ENCODE assay signal across 9 cellular contexts in genomic region chr12:120121766-120122293, GRCh38. TPM values are rescaled to one million over a fixed set of nuclear protein-coding genes. Genes with fewer than 3 reads are reported as not detected.
A peak's percentile ranks its signal among the peaks of the same experiment; 100 is the strongest.
DNase-seq lines count a peak whose midpoint lies in the region; ATAC-seq and TF ChIP-seq lines count a peak whose summit lies in the region.
"Had no signal": no experiment of that assay in that cellular context is flagged by ENCODE, and none has a peak within 500 bp of the region (broad histone marks: within the 10 kb centered on the region; RNA-seq: fewer than 3 reads in every experiment).

No MANE protein-coding gene starts in this region.

- no peak overlapping the region for H2BK15ac ChIP-seq in mesenchymal stem cell (ENCODE audit: low read depth, poor library complexity, severe bottlenecking)

- H3K9me3 ChIP-seq in mesenchymal stem cell (ENCODE audit: control insufficient read depth, low read length), result no peaks in the 10 kb centered on the region
- no peaks in the 10 kb centered on the region for H3K9me3 ChIP-seq in lower lobe of right lung
- H3K9me3 ChIP-seq in HAP-1, result no peaks in the 10 kb centered on the region

- H3K27ac Mint-ChIP-seq in IgD-negative memory B cell, result peak overlapping the region; percentile 32 to 67 (median 46)
- H3K27ac Mint-ChIP-seq in chondrocyte (ENCODE audit: unreplicated experiment), result no peak overlapping the region

- H3K27me3 ChIP-seq in mesenchymal stem cell (ENCODE audit: control insufficient read depth in 1 of 2, insufficient read depth in 1 of 2, low read length in 2 of 2), result no peaks in the 10 kb centered on the region
- H3K27me3 ChIP-seq in lower lobe of right lung (ENCODE audit: low read depth), result no peaks in the 10 kb centered on the region
- no peaks in the 10 kb centered on the region for H3K27me3 ChIP-seq in HAP-1 (ENCODE audit: low read depth)

- H2BK120ac ChIP-seq in mesenchymal stem cell (ENCODE audit: low read depth, low read length), result no peak overlapping the region

- no peak overlapping the region for H4K8ac ChIP-seq in mesenchymal stem cell (ENCODE audit: low read length)

- ATAC-seq in GM21825 (IDR thresholded peaks at IDR 0.05; ENCODE audit: unreplicated experiment) (peak; percentile 33), lower lobe of right lung (no peak)

- H3K9me3 Mint-ChIP-seq in IgD-negative memory B cell (no peaks in the 10 kb centered on the region), chondrocyte (ENCODE audit: low read depth) (no peaks in the 10 kb centered on the region)

- peaks cover 5% of the 10 kb centered on the region for H3K4me1 ChIP-seq in mesenchymal stem cell (ENCODE audit: control insufficient read depth, insufficient read depth, low read depth, low read length)
- peaks cover 34% of the 10 kb centered on the region for H3K4me1 ChIP-seq in lower lobe of right lung
- H3K4me1 ChIP-seq in HAP-1, result peaks cover 16% of the 10 kb centered on the region

- H3K79me1 ChIP-seq in mesenchymal stem cell (replicated peaks; ENCODE audit: low read length, poor library complexity, severe bottlenecking), result peaks cover 2% of the 10 kb centered on the region

- H3K4me2 ChIP-seq in mesenchymal stem cell (ENCODE audit: low read length, poor library complexity, severe bottlenecking), result no peak overlapping the region

- H3K4me1 Mint-ChIP-seq in IgD-negative memory B cell (peaks cover 44 to 63% (median 56%) of the 10 kb centered on the region in 3 donors), chondrocyte (ENCODE audit: low read depth) (peaks cover 37% of the 10 kb centered on the region)

- H3K36me3 ChIP-seq in mesenchymal stem cell (ENCODE audit: control insufficient read depth in 1 of 2, insufficient read depth in 2 of 2, low read depth in 1 of 2, low read length in 2 of 2) (peaks cover 16 to 20% of the 10 kb centered on the region in 2 experiments), lower lobe of right lung (peaks cover 7% of the 10 kb centered on the region), HAP-1 (replicated peaks) (peaks cover 9% of the 10 kb centered on the region)

- intact Hi-C loops in lower lobe of right lung (cut with DNase I), result no loop called here

- H3K27ac ChIP-seq in mesenchymal stem cell (ENCODE audit: low read length, poor library complexity, severe bottlenecking), result no peak overlapping the region
- H3K27ac ChIP-seq in lower lobe of right lung, result no peak overlapping the region

- H2AK5ac ChIP-seq in mesenchymal stem cell (ENCODE audit: low read length, severe bottlenecking), result no peak overlapping the region

- no peak overlapping the region for H4K91ac ChIP-seq in mesenchymal stem cell (ENCODE audit: low read length)

- TF ChIP-seq CTCF in lower lobe of right lung (IDR thresholded peaks at IDR 0.05) (no peak), chondrocyte (IDR thresholded peaks at IDR 0.05) (no peak)

- no peak overlapping the region for H3K9ac ChIP-seq in mesenchymal stem cell (ENCODE audit: low read length)

- no peak overlapping the region for H3K18ac ChIP-seq in mesenchymal stem cell (ENCODE audit: low read depth in 1 of 2, low read length in 2 of 2)

- no peak overlapping the region for H2BK12ac ChIP-seq in mesenchymal stem cell (ENCODE audit: low read length in 2 of 2)

- H3K4me3 ChIP-seq in mesenchymal stem cell (ENCODE audit: insufficient read depth in 1 of 2, low read depth in 1 of 2, low read length in 2 of 2) (no peak overlapping the region), lower lobe of right lung (no peak overlapping the region), HAP-1 (no peak overlapping the region)
- H3K4me3 ChIP-seq: skin epidermis had no signal

- WGBS in mesenchymal stem cell, result 95% methylated on average over 4 of the region's 4 CpGs

- H3K14ac ChIP-seq in mesenchymal stem cell (ENCODE audit: low read length in 2 of 2), result no peak overlapping the region

- peak; percentile 65 for DNase-seq in DMS53 (lab: John Stamatoyannopoulos, UW)
- DNase-seq in DMS53 treated with DMSO at 0.1 percent for 48 hours (lab: John Stamatoyannopoulos, UW; ENCODE audit: unreplicated experiment), result no peak
- DNase-seq in mesenchymal stem cell, result peak; percentile 26
- no peak for DNase-seq in lower lobe of right lung
- DNase-seq in HAP-1 (ENCODE audit: low spot score in 2 of 2), result no peak
- no peak for DNase-seq in chondrocyte (ENCODE audit: low spot score)

- H3K36me3 Mint-ChIP-seq in IgD-negative memory B cell (no peaks in the 10 kb centered on the region), chondrocyte (ENCODE audit: low read depth) (peaks cover 4% of the 10 kb centered on the region)

- peak overlapping the region in 3 of 4 donors; percentile 25 to 84 (median 35) for H3K4me3 Mint-ChIP-seq in IgD-negative memory B cell
- no peak overlapping the region for H3K4me3 Mint-ChIP-seq in chondrocyte (ENCODE audit: unreplicated experiment)

- no peaks in the 10 kb centered on the region for H3K27me3 Mint-ChIP-seq in IgD-negative memory B cell
- H3K27me3 Mint-ChIP-seq in chondrocyte (ENCODE audit: low read depth), result no peaks in the 10 kb centered on the region

- no peak overlapping the region for H2BK5ac ChIP-seq in mesenchymal stem cell (ENCODE audit: low read depth, low read length, poor library complexity, severe bottlenecking)

- H3K23ac ChIP-seq in mesenchymal stem cell (ENCODE audit: low read length in 2 of 2), result no peak overlapping the region

- no peak overlapping the region for H3K4ac ChIP-seq in mesenchymal stem cell (ENCODE audit: low read depth in 1 of 2, low read length in 2 of 2)

- in situ Hi-C loops in HAP-1 (cut with MboI; ENCODE audit: low sequenced_read_pairs), result no loop called here

- H2AFZ ChIP-seq in mesenchymal stem cell (ENCODE audit: low read depth, low read length), result no peak overlapping the region

RNA-seq across cellular contexts. Expression of gene RAB35, which starts 5.3 kb away (rescaled TPM):
- 18.1 TPM for polyA plus RNA-seq in IgD-negative memory B cell
- 43.5 TPM for polyA plus RNA-seq in mesenchymal stem cell (2013, experiment 1 of 2)
- polyA plus RNA-seq in mesenchymal stem cell (2013, experiment 2 of 2), result 42.8 TPM
- total RNA-seq in lower lobe of right lung (48.2 TPM), chondrocyte (37.2 to 49.6 TPM (median 44.4 TPM) in 3 replicates)

Comparison
In these comparisons a context has a peak if more than half of its experiments do, and no peak if none do; other contexts are left out.
1. DNase-seq: peak in DMS53 (single experiment) and mesenchymal stem cell (single experiment); none in DMS53 treated with DMSO at 0.1 percent for 48 hours (single experiment), lower lobe of right lung (single experiment), HAP-1 (0 of 2) and chondrocyte (single experiment).